1 cellular context compared by ENCODE assay signal in the genomic region with DNA sequence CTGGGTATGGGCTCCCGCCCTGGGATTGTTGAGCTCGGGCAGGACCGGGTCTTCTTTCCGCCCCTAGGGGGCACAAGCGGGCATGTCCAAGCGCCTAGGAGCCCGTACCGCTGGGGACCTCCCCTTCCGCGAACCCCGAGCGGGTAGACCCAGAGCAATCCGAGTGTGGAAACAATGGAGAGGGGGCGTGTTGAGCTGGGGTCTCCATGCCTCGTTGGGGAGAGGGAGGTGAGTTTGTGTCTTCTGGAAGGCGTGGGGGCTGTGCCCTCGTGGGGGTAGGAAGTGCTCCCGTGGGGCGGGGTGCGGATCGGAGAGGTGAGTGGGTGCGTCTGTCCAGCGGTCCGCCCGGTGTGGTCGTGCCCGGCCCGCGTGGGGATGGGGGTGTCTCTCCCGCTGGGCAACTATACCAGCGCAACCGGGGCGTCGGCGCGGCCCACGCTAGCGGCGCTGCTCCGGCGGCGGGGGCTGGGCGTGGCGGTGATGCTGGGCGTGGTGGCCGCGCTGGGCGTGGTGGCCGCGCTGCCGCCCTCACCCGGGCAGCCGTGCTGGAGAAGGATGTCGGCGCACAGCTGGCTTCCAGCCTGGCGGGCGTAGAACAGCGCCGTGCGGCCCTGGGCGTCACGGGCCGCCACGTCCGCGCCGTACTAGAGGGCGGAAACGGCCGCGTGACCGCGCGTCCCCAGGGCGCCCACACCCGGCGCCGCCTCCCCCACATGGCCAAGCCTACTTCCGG.
TF ChIP-seq lines count a peak whose summit lies in the region.

No MANE protein-coding gene starts in this region.

TF ChIP-seq in HepG2, 621 proteins besides CTCF, POLR2A, EP300 and RAD21 (continued from another document and continues in another):
- TF ChIP-seq GABPA (IDR thresholded peaks at IDR 0.05; ENCODE audit: low read depth, low read length): no peak
- peak; percentile 27 for TF ChIP-seq GABPA (CRISPR knock-in tag; IDR thresholded peaks at IDR 0.05; ENCODE audit: low read depth)
- TF ChIP-seq, protein P1, sequence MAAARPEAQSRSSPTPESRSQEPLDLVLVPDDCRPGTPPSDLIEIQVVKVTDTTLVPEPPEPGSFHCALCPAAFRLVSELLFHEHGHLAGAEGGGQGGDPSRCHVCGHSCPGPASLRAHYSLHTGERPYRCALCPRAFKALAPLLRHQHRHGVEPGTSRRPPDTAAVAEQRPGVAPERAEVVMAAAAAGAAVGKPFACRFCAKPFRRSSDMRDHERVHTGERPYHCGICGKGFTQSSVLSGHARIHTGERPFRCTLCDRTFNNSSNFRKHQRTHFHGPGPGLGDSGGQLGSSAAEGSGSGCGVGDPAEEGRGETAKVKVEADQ (CRISPR knock-in tag; IDR thresholded peaks at IDR 0.05; ENCODE audit: borderline replicate concordance): no peak
- TF ChIP-seq, protein P2, sequence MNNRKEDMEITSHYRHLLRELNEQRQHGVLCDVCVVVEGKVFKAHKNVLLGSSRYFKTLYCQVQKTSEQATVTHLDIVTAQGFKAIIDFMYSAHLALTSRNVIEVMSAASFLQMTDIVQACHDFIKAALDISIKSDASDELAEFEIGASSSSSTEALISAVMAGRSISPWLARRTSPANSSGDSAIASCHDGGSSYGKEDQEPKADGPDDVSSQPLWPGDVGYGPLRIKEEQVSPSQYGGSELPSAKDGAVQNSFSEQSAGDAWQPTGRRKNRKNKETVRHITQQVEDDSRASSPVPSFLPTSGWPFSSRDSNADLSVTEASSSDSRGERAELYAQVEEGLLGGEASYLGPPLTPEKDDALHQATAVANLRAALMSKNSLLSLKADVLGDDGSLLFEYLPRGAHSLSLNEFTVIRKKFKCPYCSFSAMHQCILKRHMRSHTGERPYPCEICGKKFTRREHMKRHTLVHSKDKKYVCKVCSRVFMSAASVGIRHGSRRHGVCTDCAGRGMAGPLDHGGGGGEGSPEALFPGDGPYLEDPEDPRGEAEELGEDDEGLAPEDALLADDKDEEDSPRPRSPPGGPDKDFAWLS (CRISPR knock-in tag; IDR thresholded peaks at IDR 0.05; ENCODE audit: borderline replicate concordance): no peak
- peak; percentile 32; the same call in 2 of the 3 replicates for TF ChIP-seq MXI1 (IDR thresholded peaks at IDR 0.05; ENCODE audit: borderline replicate concordance, low read depth, low read length)
- TF ChIP-seq POLR2AphosphoS5 (IDR thresholded peaks at IDR 0.05; ENCODE audit: low read depth, low read length): no peak
- no peak for TF ChIP-seq DPF2 (CRISPR knock-in tag; IDR thresholded peaks at IDR 0.05; ENCODE audit: borderline replicate concordance, low read depth)
- no peak for TF ChIP-seq RXRB (CRISPR knock-in tag; IDR thresholded peaks at IDR 0.05; ENCODE audit: borderline replicate concordance)
- no peak for TF ChIP-seq ZNF274 (CRISPR knock-in tag; IDR thresholded peaks at IDR 0.05)
- no peak for TF ChIP-seq ZNF256 (CRISPR knock-in tag; conservative IDR thresholded peaks at IDR 0.05)
- TF ChIP-seq ZSCAN20 (CRISPR knock-in tag; IDR thresholded peaks at IDR 0.05; ENCODE audit: borderline replicate concordance): no peak
- no peak for TF ChIP-seq ZNF33B (CRISPR knock-in tag; IDR thresholded peaks at IDR 0.05)
- TF ChIP-seq ZNF589 (CRISPR knock-in tag; conservative IDR thresholded peaks at IDR 0.05): no peak
- TF ChIP-seq DMAP1 (CRISPR knock-in tag; IDR thresholded peaks at IDR 0.05): peak; percentile 39; the same call in 1 of the 2 replicates
- TF ChIP-seq AHR (CRISPR knock-in tag; IDR thresholded peaks at IDR 0.05): no peak; the same call in 1 of the 2 replicates
- TF ChIP-seq SETDB1 (CRISPR knock-in tag; IDR thresholded peaks at IDR 0.05; ENCODE audit: borderline replicate concordance): no peak
- peak; percentile 79; the same call in 1 of the 2 replicates for TF ChIP-seq KLF12 (CRISPR knock-in tag; IDR thresholded peaks at IDR 0.05; ENCODE audit: borderline replicate concordance)
- TF ChIP-seq, protein P3, sequence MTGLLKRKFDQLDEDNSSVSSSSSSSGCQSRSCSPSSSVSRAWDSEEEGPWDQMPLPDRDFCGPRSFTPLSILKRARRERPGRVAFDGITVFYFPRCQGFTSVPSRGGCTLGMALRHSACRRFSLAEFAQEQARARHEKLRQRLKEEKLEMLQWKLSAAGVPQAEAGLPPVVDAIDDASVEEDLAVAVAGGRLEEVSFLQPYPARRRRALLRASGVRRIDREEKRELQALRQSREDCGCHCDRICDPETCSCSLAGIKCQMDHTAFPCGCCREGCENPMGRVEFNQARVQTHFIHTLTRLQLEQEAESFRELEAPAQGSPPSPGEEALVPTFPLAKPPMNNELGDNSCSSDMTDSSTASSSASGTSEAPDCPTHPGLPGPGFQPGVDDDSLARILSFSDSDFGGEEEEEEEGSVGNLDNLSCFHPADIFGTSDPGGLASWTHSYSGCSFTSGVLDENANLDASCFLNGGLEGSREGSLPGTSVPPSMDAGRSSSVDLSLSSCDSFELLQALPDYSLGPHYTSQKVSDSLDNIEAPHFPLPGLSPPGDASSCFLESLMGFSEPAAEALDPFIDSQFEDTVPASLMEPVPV (CRISPR knock-in tag; IDR thresholded peaks at IDR 0.05): no peak
- 0 out of 2 replicates have a peak, but pooled peaks have one; percentile 19 for TF ChIP-seq ARNTL (CRISPR knock-in tag; IDR thresholded peaks at IDR 0.05)
- no peak for TF ChIP-seq PTBP1 (IDR thresholded peaks at IDR 0.05; ENCODE audit: low read depth, low read length, poor library complexity, severe bottlenecking)
- TF ChIP-seq, protein P4, sequence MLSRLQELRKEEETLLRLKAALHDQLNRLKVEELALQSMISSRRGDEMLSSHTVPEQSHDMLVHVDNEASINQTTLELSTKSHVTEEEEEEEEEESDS (CRISPR knock-in tag; IDR thresholded peaks at IDR 0.05; ENCODE audit: borderline replicate concordance): no peak
- no peak for TF ChIP-seq PRMT3 (CRISPR knock-in tag; IDR thresholded peaks at IDR 0.05; ENCODE audit: borderline replicate concordance, low read depth)
- TF ChIP-seq, protein P5, sequence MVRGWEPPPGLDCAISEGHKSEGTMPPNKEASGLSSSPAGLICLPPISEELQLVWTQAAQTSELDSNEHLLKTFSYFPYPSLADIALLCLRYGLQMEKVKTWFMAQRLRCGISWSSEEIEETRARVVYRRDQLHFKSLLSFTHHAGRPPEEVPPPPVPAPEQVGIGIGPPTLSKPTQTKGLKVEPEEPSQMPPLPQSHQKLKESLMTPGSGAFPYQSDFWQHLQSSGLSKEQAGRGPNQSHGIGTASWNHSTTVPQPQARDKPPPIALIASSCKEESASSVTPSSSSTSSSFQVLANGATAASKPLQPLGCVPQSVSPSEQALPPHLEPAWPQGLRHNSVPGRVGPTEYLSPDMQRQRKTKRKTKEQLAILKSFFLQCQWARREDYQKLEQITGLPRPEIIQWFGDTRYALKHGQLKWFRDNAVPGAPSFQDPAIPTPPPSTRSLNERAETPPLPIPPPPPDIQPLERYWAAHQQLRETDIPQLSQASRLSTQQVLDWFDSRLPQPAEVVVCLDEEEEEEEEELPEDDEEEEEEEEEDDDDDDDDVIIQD (CRISPR knock-in tag; IDR thresholded peaks at IDR 0.05; ENCODE audit: low read depth): 0 out of 2 replicates have a peak, but pooled peaks have one; percentile 34
- peak; percentile 38; the same call in 1 of the 2 replicates for TF ChIP-seq AKAP8 (CRISPR knock-in tag; IDR thresholded peaks at IDR 0.05)
- no peak for TF ChIP-seq GTF2F1 (IDR thresholded peaks at IDR 0.05; ENCODE audit: low read length)
- TF ChIP-seq ZNF101 (CRISPR knock-in tag; IDR thresholded peaks at IDR 0.05; ENCODE audit: borderline replicate concordance, low read depth): no peak
- TF ChIP-seq ZNF331 (CRISPR knock-in tag; IDR thresholded peaks at IDR 0.05): no peak
- TF ChIP-seq TBX3 (IDR thresholded peaks at IDR 0.05; ENCODE audit: borderline replicate concordance): no peak
- TF ChIP-seq DR1 (CRISPR knock-in tag; IDR thresholded peaks at IDR 0.05): no peak; the same call in 1 of the 2 replicates
- TF ChIP-seq, protein P6, sequence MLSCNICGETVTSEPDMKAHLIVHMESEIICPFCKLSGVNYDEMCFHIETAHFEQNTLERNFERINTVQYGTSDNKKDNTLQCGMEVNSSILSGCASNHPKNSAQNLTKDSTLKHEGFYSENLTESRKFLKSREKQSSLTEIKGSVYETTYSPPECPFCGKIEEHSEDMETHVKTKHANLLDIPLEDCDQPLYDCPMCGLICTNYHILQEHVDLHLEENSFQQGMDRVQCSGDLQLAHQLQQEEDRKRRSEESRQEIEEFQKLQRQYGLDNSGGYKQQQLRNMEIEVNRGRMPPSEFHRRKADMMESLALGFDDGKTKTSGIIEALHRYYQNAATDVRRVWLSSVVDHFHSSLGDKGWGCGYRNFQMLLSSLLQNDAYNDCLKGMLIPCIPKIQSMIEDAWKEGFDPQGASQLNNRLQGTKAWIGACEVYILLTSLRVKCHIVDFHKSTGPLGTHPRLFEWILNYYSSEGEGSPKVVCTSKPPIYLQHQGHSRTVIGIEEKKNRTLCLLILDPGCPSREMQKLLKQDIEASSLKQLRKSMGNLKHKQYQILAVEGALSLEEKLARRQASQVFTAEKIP (CRISPR knock-in tag; IDR thresholded peaks at IDR 0.05; ENCODE audit: borderline replicate concordance): no peak
- no peak for TF ChIP-seq SP1 (IDR thresholded peaks at IDR 0.05)
- no peak for TF ChIP-seq SP1 (CRISPR knock-in tag; IDR thresholded peaks at IDR 0.05)
- no peak for TF ChIP-seq ZSCAN9 (CRISPR knock-in tag; IDR thresholded peaks at IDR 0.05; ENCODE audit: borderline replicate concordance)
- TF ChIP-seq, protein P7, sequence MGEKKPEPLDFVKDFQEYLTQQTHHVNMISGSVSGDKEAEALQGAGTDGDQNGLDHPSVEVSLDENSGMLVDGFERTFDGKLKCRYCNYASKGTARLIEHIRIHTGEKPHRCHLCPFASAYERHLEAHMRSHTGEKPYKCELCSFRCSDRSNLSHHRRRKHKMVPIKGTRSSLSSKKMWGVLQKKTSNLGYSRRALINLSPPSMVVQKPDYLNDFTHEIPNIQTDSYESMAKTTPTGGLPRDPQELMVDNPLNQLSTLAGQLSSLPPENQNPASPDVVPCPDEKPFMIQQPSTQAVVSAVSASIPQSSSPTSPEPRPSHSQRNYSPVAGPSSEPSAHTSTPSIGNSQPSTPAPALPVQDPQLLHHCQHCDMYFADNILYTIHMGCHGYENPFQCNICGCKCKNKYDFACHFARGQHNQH (CRISPR knock-in tag; IDR thresholded peaks at IDR 0.05): peak; percentile 35; the same call in 1 of the 2 replicates
- TF ChIP-seq, protein P8, sequence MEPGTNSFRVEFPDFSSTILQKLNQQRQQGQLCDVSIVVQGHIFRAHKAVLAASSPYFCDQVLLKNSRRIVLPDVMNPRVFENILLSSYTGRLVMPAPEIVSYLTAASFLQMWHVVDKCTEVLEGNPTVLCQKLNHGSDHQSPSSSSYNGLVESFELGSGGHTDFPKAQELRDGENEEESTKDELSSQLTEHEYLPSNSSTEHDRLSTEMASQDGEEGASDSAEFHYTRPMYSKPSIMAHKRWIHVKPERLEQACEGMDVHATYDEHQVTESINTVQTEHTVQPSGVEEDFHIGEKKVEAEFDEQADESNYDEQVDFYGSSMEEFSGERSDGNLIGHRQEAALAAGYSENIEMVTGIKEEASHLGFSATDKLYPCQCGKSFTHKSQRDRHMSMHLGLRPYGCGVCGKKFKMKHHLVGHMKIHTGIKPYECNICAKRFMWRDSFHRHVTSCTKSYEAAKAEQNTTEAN (CRISPR knock-in tag; conservative IDR thresholded peaks at IDR 0.05): no peak
- 0 out of 2 replicates have a peak, but pooled peaks have one; percentile 42 for TF ChIP-seq ZMAT3 (CRISPR knock-in tag; conservative IDR thresholded peaks at IDR 0.05)
- peak; percentile 25; the same call in 1 of the 2 replicates for TF ChIP-seq SALL1 (CRISPR knock-in tag; IDR thresholded peaks at IDR 0.05)
- no peak for TF ChIP-seq ZNF335 (CRISPR knock-in tag; IDR thresholded peaks at IDR 0.05)
- no peak for TF ChIP-seq THAP11 (CRISPR knock-in tag; IDR thresholded peaks at IDR 0.05)
- no peak for TF ChIP-seq TAF15 (IDR thresholded peaks at IDR 0.05; ENCODE audit: low read depth, low read length, poor library complexity, severe bottlenecking)
- 0 out of 2 replicates have a peak, but pooled peaks have one; percentile 71 for TF ChIP-seq ZNF619 (CRISPR knock-in tag; IDR thresholded peaks at IDR 0.05)
- TF ChIP-seq, protein P9, sequence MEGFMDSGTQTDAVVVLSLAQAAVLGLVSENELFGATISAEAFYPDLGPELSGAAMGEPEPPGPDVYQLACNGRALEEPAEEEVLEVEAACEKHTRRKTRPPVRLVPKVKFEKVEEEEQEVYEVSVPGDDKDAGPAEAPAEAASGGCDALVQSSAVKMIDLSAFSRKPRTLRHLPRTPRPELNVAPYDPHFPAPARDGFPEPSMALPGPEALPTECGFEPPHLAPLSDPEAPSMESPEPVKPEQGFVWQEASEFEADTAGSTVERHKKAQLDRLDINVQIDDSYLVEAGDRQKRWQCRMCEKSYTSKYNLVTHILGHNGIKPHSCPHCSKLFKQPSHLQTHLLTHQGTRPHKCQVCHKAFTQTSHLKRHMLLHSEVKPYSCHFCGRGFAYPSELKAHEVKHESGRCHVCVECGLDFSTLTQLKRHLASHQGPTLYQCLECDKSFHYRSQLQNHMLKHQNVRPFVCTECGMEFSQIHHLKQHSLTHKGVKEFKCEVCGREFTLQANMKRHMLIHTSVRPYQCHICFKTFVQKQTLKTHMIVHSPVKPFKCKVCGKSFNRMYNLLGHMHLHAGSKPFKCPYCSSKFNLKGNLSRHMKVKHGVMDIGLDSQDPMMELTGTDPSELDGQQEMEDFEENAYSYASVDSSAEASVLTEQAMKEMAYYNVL (CRISPR knock-in tag; IDR thresholded peaks at IDR 0.05; ENCODE audit: borderline replicate concordance): no peak
- TF ChIP-seq ZNF282 (IDR thresholded peaks at IDR 0.05; ENCODE audit: partially characterized antibody): no peak
- TF ChIP-seq, protein P10, sequence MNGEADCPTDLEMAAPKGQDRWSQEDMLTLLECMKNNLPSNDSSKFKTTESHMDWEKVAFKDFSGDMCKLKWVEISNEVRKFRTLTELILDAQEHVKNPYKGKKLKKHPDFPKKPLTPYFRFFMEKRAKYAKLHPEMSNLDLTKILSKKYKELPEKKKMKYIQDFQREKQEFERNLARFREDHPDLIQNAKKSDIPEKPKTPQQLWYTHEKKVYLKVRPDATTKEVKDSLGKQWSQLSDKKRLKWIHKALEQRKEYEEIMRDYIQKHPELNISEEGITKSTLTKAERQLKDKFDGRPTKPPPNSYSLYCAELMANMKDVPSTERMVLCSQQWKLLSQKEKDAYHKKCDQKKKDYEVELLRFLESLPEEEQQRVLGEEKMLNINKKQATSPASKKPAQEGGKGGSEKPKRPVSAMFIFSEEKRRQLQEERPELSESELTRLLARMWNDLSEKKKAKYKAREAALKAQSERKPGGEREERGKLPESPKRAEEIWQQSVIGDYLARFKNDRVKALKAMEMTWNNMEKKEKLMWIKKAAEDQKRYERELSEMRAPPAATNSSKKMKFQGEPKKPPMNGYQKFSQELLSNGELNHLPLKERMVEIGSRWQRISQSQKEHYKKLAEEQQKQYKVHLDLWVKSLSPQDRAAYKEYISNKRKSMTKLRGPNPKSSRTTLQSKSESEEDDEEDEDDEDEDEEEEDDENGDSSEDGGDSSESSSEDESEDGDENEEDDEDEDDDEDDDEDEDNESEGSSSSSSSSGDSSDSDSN (CRISPR knock-in tag; IDR thresholded peaks at IDR 0.05): peak; percentile 53; the same call in 1 of the 2 replicates
- 0 out of 2 replicates have a peak, but pooled peaks have one; percentile 41 for TF ChIP-seq ZNF451 (CRISPR knock-in tag; IDR thresholded peaks at IDR 0.05)
- TF ChIP-seq, protein P11, sequence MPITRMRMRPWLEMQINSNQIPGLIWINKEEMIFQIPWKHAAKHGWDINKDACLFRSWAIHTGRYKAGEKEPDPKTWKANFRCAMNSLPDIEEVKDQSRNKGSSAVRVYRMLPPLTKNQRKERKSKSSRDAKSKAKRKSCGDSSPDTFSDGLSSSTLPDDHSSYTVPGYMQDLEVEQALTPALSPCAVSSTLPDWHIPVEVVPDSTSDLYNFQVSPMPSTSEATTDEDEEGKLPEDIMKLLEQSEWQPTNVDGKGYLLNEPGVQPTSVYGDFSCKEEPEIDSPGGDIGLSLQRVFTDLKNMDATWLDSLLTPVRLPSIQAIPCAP (CRISPR knock-in tag; IDR thresholded peaks at IDR 0.05; ENCODE audit: low read depth): no peak
